In genomic region chr6:42726026-42726425, GRCh38 we compare ENCODE assay signal across 8 cellular contexts. TPM values are rescaled to one million over a fixed set of nuclear protein-coding genes. Genes with fewer than 3 reads are reported as not detected.
A peak's percentile ranks its signal among the peaks of the same experiment; 100 is the strongest.
DNase-seq lines count a peak whose midpoint lies in the region; ATAC-seq, FAIRE-seq and TF ChIP-seq lines count a peak whose summit lies in the region.

No MANE protein-coding gene starts in this region.

- no peaks in the 10 kb centered on the region for H3K36me3 ChIP-seq in ACC112 (ENCODE audit: insufficient read depth, low read length)
- H3K36me3 ChIP-seq in HCT116 (ENCODE audit: control insufficient read depth in 1 of 2, insufficient read depth in 2 of 2, low read length in 2 of 2), result no peaks in the 10 kb centered on the region
- no peaks in the 10 kb centered on the region for H3K36me3 ChIP-seq in GM12878 (ENCODE audit: control insufficient read depth in 2 of 2, insufficient read depth in 2 of 2, low read length in 1 of 2)
- no peaks in the 10 kb centered on the region for H3K36me3 ChIP-seq in MG63

- no peak for ATAC-seq in HCT116
- no peak; the same call in 2 of the 3 replicates for ATAC-seq in GM12878
- ATAC-seq in naive thymus-derived CD8-positive, alpha-beta T cell, result no peak

- H3K27me3 Mint-ChIP-seq in naive thymus-derived CD8-positive, alpha-beta T cell, result no peaks in the 10 kb centered on the region

- H4K20me1 ChIP-seq in HCT116 (ENCODE audit: insufficient read depth) (no peaks in the 10 kb centered on the region), GM12878 (ENCODE audit: control insufficient read depth, insufficient read depth) (no peaks in the 10 kb centered on the region)

- peak overlapping the region; percentile 23 for H3K27ac ChIP-seq in ACC112 (ENCODE audit: low read depth, low read length)
- no peak overlapping the region for H3K27ac ChIP-seq in HCT116 (ENCODE audit: low read depth, low read length)
- H3K27ac ChIP-seq in GM12878 (ENCODE audit: control insufficient read depth, insufficient read depth), result no peak overlapping the region; the same call in 1 of the 2 replicates

- SMC1A ChIA-PET in GM12878 (lab: Charles Lee; ENCODE audit: uncharacterized antibody, unreplicated experiment), result interaction anchor here (0.7 to 4.1 kb wide), 38 partner anchors 8 to 546 kb away, joined by 3 to 59 read pairs (median 4); partner anchors contain the start of genes RPL7L1 and TBCC

- H3K9ac ChIP-seq in HCT116 (ENCODE audit: low read length) (no peak overlapping the region), GM12878 (ENCODE audit: control insufficient read depth, insufficient read depth, low read length) (peak overlapping the region; percentile 48)

- peak overlapping the region; percentile 73 for H3K4me3 ChIP-seq in ACC112 (ENCODE audit: low read depth, low read length)
- no peak overlapping the region for H3K4me3 ChIP-seq in HCT116 (replicated peaks in 1 of 2; ENCODE audit: low read depth in 1 of 2, low read length in 2 of 2)
- H3K4me3 ChIP-seq in GM12878, result no peak overlapping the region
- H3K4me3 ChIP-seq in MG63, result no peak overlapping the region

- in situ Hi-C loops in GM12878 (cut with MboI), result loop anchor here (5.0 kb wide), 1 partner anchor 151 kb away; the partner anchor contains the start of gene RPL7L1

- intact Hi-C loops in HCT116 (cut with micrococcal nuclease) (loop anchor here (1.0 to 10.0 kb wide), 4 partner anchors 65 to 651 kb away; partner anchors contain the start of gene RPL7L1), GM12878 (cut with micrococcal nuclease; ENCODE audit: unreplicated experiment) (loop anchor here (1.0 to 2.0 kb wide), 3 partner anchors 65 to 173 kb away; no protein-coding TSS in a partner anchor)

- H3K4me2 ChIP-seq in HCT116 (ENCODE audit: low read length), result peak overlapping the region; percentile 40
- H3K4me2 ChIP-seq in GM12878 (ENCODE audit: control insufficient read depth, insufficient read depth), result peak overlapping the region; percentile 89

- TF ChIP-seq RAD21 in HCT116 (IDR thresholded peaks at IDR 0.05; ENCODE audit: low read depth) (no peak), GM12878 (IDR thresholded peaks at IDR 0.05; ENCODE audit: insufficient read depth, low read depth, low read length) (no peak)

- BruUV-seq in HCT116 (replicated peaks; lab: Mats Ljungman, UMichigan) (no TSS peak), GM12878 (replicated peaks; lab: Mats Ljungman, UMichigan) (no TSS peak)

- H3K9me3 ChIP-seq in HCT116 (ENCODE audit: control insufficient read depth in 1 of 2, insufficient read depth in 1 of 2, low read depth in 1 of 2, low read length in 2 of 2) (no peaks in the 10 kb centered on the region), GM12878 (replicated peaks; ENCODE audit: control insufficient read depth, insufficient read depth, low read length) (no peaks in the 10 kb centered on the region), MG63 (no peaks in the 10 kb centered on the region)

- no peaks in the 10 kb centered on the region for H3K9me3 Mint-ChIP-seq in naive thymus-derived CD8-positive, alpha-beta T cell

- H3K4me1 ChIP-seq in ACC112 (ENCODE audit: control insufficient read depth, insufficient read depth, low read length, unreplicated experiment), result peaks cover 14% of the 10 kb centered on the region
- peaks cover 4 to 11% of the 10 kb centered on the region in 2 experiments; a peak in 3 of 4 replicates for H3K4me1 ChIP-seq in HCT116 (ENCODE audit: control insufficient read depth in 1 of 2, insufficient read depth in 2 of 2, low read length in 2 of 2)
- H3K4me1 ChIP-seq in GM12878 (ENCODE audit: control insufficient read depth, insufficient read depth, low read length), result peaks cover 10% of the 10 kb centered on the region; the same call in 1 of the 2 replicates

- no peak for TF ChIP-seq EP300 in GM12878 (IDR thresholded peaks at IDR 0.05; ENCODE audit: borderline replicate concordance in 1 of 2, control insufficient read depth in 1 of 2, low read depth in 2 of 2, low read length in 2 of 2)

- FAIRE-seq in GM12878 (lab: Jason Lieb, UNC) (no peak), RCC 7860 (lab: Jason Lieb, UNC) (no peak)

- DNase-seq in HCT116 (ENCODE audit: low read depth, low spot score) (no peak), GM12878 (ENCODE audit: low read depth, low spot score) (no peak), RCC 7860 (ENCODE audit: low spot score) (no peak), MG63 (no peak)
- DNase-seq in naive thymus-derived CD8-positive, alpha-beta T cell, result no peak
- DNase-seq in activated CD8-positive, alpha-beta memory T cell treated with anti-CD3 and anti-CD28 coated beads, Interleukin-2, amount 50 U/mL, for 48 hours, result no peak
- DNase-seq in central memory CD4-positive, alpha-beta T cell, result no peak

- RAD21 ChIA-PET in HCT116 (lab: Charles Lee; ENCODE audit: low non-redundant PET in 1 of 2, low total read pairs in 2 of 2, uncharacterized antibody in 2 of 2, unreplicated experiment in 2 of 2) (interaction anchor here (0.9 to 1.6 kb wide), 4 partner anchors 20 to 64 kb away, joined by 3 to 4 read pairs (median 4); partner anchors contain the start of gene TBCC (in 1 of the 2)), GM12878 (lab: Charles Lee; ENCODE audit: unreplicated experiment) (interaction anchor here (0.7 to 2.5 kb wide), 22 partner anchors 13 to 288 kb away, joined by 3 to 46 read pairs (median 3); partner anchors contain the start of genes KLHDC3, MEA1 and TBCC)

- H3K9me2 ChIP-seq in HCT116 (ENCODE audit: insufficient read depth), result no peaks in the 10 kb centered on the region

- H3K36me3 Mint-ChIP-seq in naive thymus-derived CD8-positive, alpha-beta T cell, result no peaks in the 10 kb centered on the region

- CTCF ChIA-PET in HCT116 (lab: Charles Lee), result interaction anchor here (0.6 to 3.8 kb wide), 10 partner anchors 9 to 675 kb away, joined by 3 to 38 read pairs (median 3); partner anchors contain the start of genes TBCC and UBR2
- CTCF ChIA-PET in GM12878 (lab: Yijun Ruan, JAX), result interaction anchor here (0.6 to 3.9 kb wide), 46 partner anchors 8 to 751 kb away, joined by 3 to 99 read pairs (median 4); partner anchors contain the start of genes RPL7L1 and TBCC

- TF ChIP-seq CTCF in HCT116 (IDR thresholded peaks at IDR 0.05 in 2 of 3, conservative IDR thresholded peaks at IDR 0.05 in 1 of 3; ENCODE audit: borderline replicate concordance in 1 of 3, insufficient read depth in 1 of 3, low read depth in 2 of 3, low read length in 2 of 3), result no peak
- TF ChIP-seq CTCF in GM12878 (IDR thresholded peaks at IDR 0.05 in 2 of 3, conservative IDR thresholded peaks at IDR 0.05 in 1 of 3; ENCODE audit: control insufficient read depth in 2 of 3, extremely low read depth in 1 of 3, insufficient read depth in 1 of 3, low read depth in 3 of 3, low read length in 3 of 3), result no peak

- TF ChIP-seq POLR2A in HCT116 (IDR thresholded peaks at IDR 0.05; ENCODE audit: borderline replicate concordance, extremely low read depth, insufficient read depth, insufficient read length) (no peak), GM12878 (IDR thresholded peaks at IDR 0.05; ENCODE audit: low read depth, low read length) (no peak)

- H3K79me2 ChIP-seq in ACC112 (ENCODE audit: control insufficient read depth, insufficient read depth, low read length, unreplicated experiment) (no peaks in the 10 kb centered on the region), HCT116 (ENCODE audit: insufficient read depth, low read length) (no peaks in the 10 kb centered on the region), GM12878 (ENCODE audit: control insufficient read depth, insufficient read depth, low read length) (no peaks in the 10 kb centered on the region)

- H2AFZ ChIP-seq in ACC112 (ENCODE audit: low read length, unreplicated experiment), result peak overlapping the region; percentile 71
- peak overlapping the region; percentile 96 for H2AFZ ChIP-seq in HCT116 (ENCODE audit: low read depth, low read length, poor library complexity, severe bottlenecking)
- H2AFZ ChIP-seq in GM12878 (ENCODE audit: control insufficient read depth, low read depth, low read length), result peak overlapping the region; percentile 98

- H3K4me3 Mint-ChIP-seq in naive thymus-derived CD8-positive, alpha-beta T cell, result peak overlapping the region; percentile 75 to 98 (median 90)

- H3K4me1 Mint-ChIP-seq in naive thymus-derived CD8-positive, alpha-beta T cell, result peaks cover 11 to 25% (median 19%) of the 10 kb centered on the region in 4 donors

- POLR2A ChIA-PET in HCT116 (lab: Charles Lee) (interaction anchor here (0.6 to 1.3 kb wide), 2 partner anchors 154 to 496 kb away, joined by 3 read pairs; partner anchors contain the start of gene RPL7L1), GM12878 (lab: Charles Lee) (interaction anchor here (0.5 to 2.2 kb wide), 8 partner anchors 11 to 221 kb away, joined by 3 to 8 read pairs (median 3); partner anchors contain the start of gene TBCC)
- POLR2A ChIA-PET in naive thymus-derived CD8-positive, alpha-beta T cell (lab: Charles Lee), result interaction anchor here (0.6 to 10.6 kb wide), 20 partner anchors 8 to 446 kb away, joined by 3 to 209 read pairs (median 6); partner anchors contain the start of genes BICRAL, KLC4, MRPL2 and RPL7L1

- H3K27ac Mint-ChIP-seq in naive thymus-derived CD8-positive, alpha-beta T cell, result peak overlapping the region; percentile 93 to 99 (median 98)

- H3K27me3 ChIP-seq in ACC112 (ENCODE audit: insufficient read depth, low read length) (no peaks in the 10 kb centered on the region), HCT116 (ENCODE audit: insufficient read depth, low read length) (no peaks in the 10 kb centered on the region), GM12878 (replicated peaks in 1 of 2; ENCODE audit: control insufficient read depth in 2 of 2, insufficient read depth in 2 of 2, low read length in 1 of 2) (no peaks in the 10 kb centered on the region), MG63 (no peaks in the 10 kb centered on the region)

RNA-seq across cellular contexts. Expression of gene PRPH2, which starts 3.6 kb away (rescaled TPM):
- total RNA-seq in HCT116 (2021; ENCODE audit: unreplicated experiment) (not detected), GM12878 (2014; rRNA removed) (not detected in 2 replicates), GM12878 (2014; rRNA removed; fragmentation: Illumina TruSeq; extraction: Trizol) (not detected in 2 replicates), GM12878 (2021) (not detected in 2 replicates)
- polyA plus RNA-seq in HCT116 (2012), result not detected in 2 replicates
- not detected in 2 replicates for total RNA-seq in GM12878 (2013; cell fraction: nucleolus; rRNA removed)
- polyA plus RNA-seq in GM12878 (2011; ENCODE audit: low read depth), result not detected
- polyA plus RNA-seq in GM12878 (2011; rRNA removed) (not detected in 2 replicates), GM12878 (2014; fragmentation: Illumina TruSeq; extraction: Trizol) (not detected in 2 replicates), GM12878 (2014; fragmentation: Nextera tagmentation; extraction: Ambion mirVana) (under 1 TPM in 1 of 2 experiments, not detected in 1; 0.08 TPM), GM12878 (2014; rRNA removed) (not detected in 2 replicates), GM12878 (2016; fragmentation: Nextera tagmentation; extraction: Ambion mirVana) (not detected)
- polyA plus RNA-seq in GM12878 (2011; cell fraction: cytosol; rRNA removed), result not detected in 2 replicates
- polyA plus RNA-seq in GM12878 (2011; cell fraction: nucleus; rRNA removed), result not detected in 2 replicates
- not detected in 2 replicates for polyA plus RNA-seq in GM12878 (2012)
- polyA minus RNA-seq in GM12878 (2011; rRNA and poly(A)+ RNA removed), result not detected in 2 replicates
- polyA minus RNA-seq in GM12878 (2011; cell fraction: cytosol; rRNA and poly(A)+ RNA removed), result not detected in 2 replicates
- not detected in 2 replicates for polyA minus RNA-seq in GM12878 (2011; cell fraction: nucleus; rRNA and poly(A)+ RNA removed)
- under 1 TPM in 1 of 2 experiments, not detected in 1; 0.33 TPM for total RNA-seq in naive thymus-derived CD8-positive, alpha-beta T cell
- polyA plus RNA-seq in naive thymus-derived CD8-positive, alpha-beta T cell, result under 1 TPM in 1 of 3 donors, not detected in 2; 0.08 TPM
- not detected in 2 replicates for total RNA-seq in MG63 (2014; rRNA removed; shearing (Covaris generic); ENCODE audit: low replicate concordance)

RNA-seq across cellular contexts. Expression of gene TBCC, which starts 19.9 kb away (rescaled TPM):
- total RNA-seq in HCT116 (2021; ENCODE audit: unreplicated experiment), result 17.1 TPM
- polyA plus RNA-seq in HCT116 (2012), result 15.7 and 17.7 TPM in 2 replicates
- total RNA-seq in GM12878 (2013; cell fraction: nucleolus; rRNA removed), result 17.2 and 18.1 TPM in 2 replicates
- total RNA-seq in GM12878 (2014; rRNA removed), result 35.4 and 39.0 TPM in 2 replicates
- total RNA-seq in GM12878 (2014; rRNA removed; fragmentation: Illumina TruSeq; extraction: Trizol), result 18.5 and 19.3 TPM in 2 replicates
- 18.5 and 21.3 TPM in 2 replicates for total RNA-seq in GM12878 (2021)
- 10.6 TPM for polyA plus RNA-seq in GM12878 (2011; ENCODE audit: low read depth)
- 10.1 and 16.7 TPM in 2 replicates for polyA plus RNA-seq in GM12878 (2011; rRNA removed)
- 19.5 and 20.4 TPM in 2 replicates for polyA plus RNA-seq in GM12878 (2011; cell fraction: cytosol; rRNA removed)
- 23.6 and 26.5 TPM in 2 replicates for polyA plus RNA-seq in GM12878 (2011; cell fraction: nucleus; rRNA removed)
- 15.5 and 19.3 TPM in 2 replicates for polyA plus RNA-seq in GM12878 (2012)
- 9.1 and 14.2 TPM in 2 replicates for polyA plus RNA-seq in GM12878 (2014; fragmentation: Illumina TruSeq; extraction: Trizol)
- polyA plus RNA-seq in GM12878 (2014; fragmentation: Nextera tagmentation; extraction: Ambion mirVana), result 1 to 10 TPM; 2.5 to 6.3 TPM
- 22.7 and 26.0 TPM in 2 replicates for polyA plus RNA-seq in GM12878 (2014; rRNA removed)
- polyA plus RNA-seq in GM12878 (2016; fragmentation: Nextera tagmentation; extraction: Ambion mirVana), result 10 to 100 TPM; 40.1 to 41.9 TPM
- 7.2 and 7.9 TPM in 2 replicates for polyA minus RNA-seq in GM12878 (2011; rRNA and poly(A)+ RNA removed)
- 4.7 and 6.0 TPM in 2 replicates for polyA minus RNA-seq in GM12878 (2011; cell fraction: cytosol; rRNA and poly(A)+ RNA removed)
- 11.1 and 13.3 TPM in 2 replicates for polyA minus RNA-seq in GM12878 (2011; cell fraction: nucleus; rRNA and poly(A)+ RNA removed)
- 10 to 100 TPM; 76.0 to 77.0 TPM for total RNA-seq in naive thymus-derived CD8-positive, alpha-beta T cell
- polyA plus RNA-seq in naive thymus-derived CD8-positive, alpha-beta T cell, result 100 to 1,000 TPM; 112 to 126 (median 125) TPM
- total RNA-seq in MG63 (2014; rRNA removed; shearing (Covaris generic); ENCODE audit: low replicate concordance), result 29.2 and 37.5 TPM in 2 replicates

RNA-seq across cellular contexts. Expression of gene BICRAL, which starts 55.8 kb away (rescaled TPM):
- total RNA-seq in HCT116 (2021; ENCODE audit: unreplicated experiment) (14.9 TPM), GM12878 (2014; rRNA removed) (8.8 and 8.9 TPM in 2 replicates), GM12878 (2014; rRNA removed; fragmentation: Illumina TruSeq; extraction: Trizol) (8.0 and 8.2 TPM in 2 replicates), GM12878 (2021) (12.3 and 13.6 TPM in 2 replicates)
- polyA plus RNA-seq in HCT116 (2012), result 5.3 and 6.9 TPM in 2 replicates
- 24.4 and 25.3 TPM in 2 replicates for total RNA-seq in GM12878 (2013; cell fraction: nucleolus; rRNA removed)
- polyA plus RNA-seq in GM12878 (2011; ENCODE audit: low read depth), result 7.3 TPM
- polyA plus RNA-seq in GM12878 (2011; rRNA removed) (16.6 and 18.2 TPM in 2 replicates), GM12878 (2014; fragmentation: Illumina TruSeq; extraction: Trizol) (13.9 and 16.7 TPM in 2 replicates), GM12878 (2014; fragmentation: Nextera tagmentation; extraction: Ambion mirVana) (1 to 10 TPM; 1.9 to 2.0 TPM), GM12878 (2014; rRNA removed) (8.8 and 10.5 TPM in 2 replicates), GM12878 (2016; fragmentation: Nextera tagmentation; extraction: Ambion mirVana) (1 to 10 TPM; 3.1 to 3.8 TPM)
- 14.6 and 15.8 TPM in 2 replicates for polyA plus RNA-seq in GM12878 (2011; cell fraction: cytosol; rRNA removed)
- polyA plus RNA-seq in GM12878 (2011; cell fraction: nucleus; rRNA removed), result 9.1 and 11.5 TPM in 2 replicates
- 8.6 and 9.4 TPM in 2 replicates for polyA plus RNA-seq in GM12878 (2012)
- 41.2 and 42.2 TPM in 2 replicates for polyA minus RNA-seq in GM12878 (2011; rRNA and poly(A)+ RNA removed)
- 11.4 and 11.6 TPM in 2 replicates for polyA minus RNA-seq in GM12878 (2011; cell fraction: cytosol; rRNA and poly(A)+ RNA removed)
- 7.1 and 9.9 TPM in 2 replicates for polyA minus RNA-seq in GM12878 (2011; cell fraction: nucleus; rRNA and poly(A)+ RNA removed)
- 10 to 100 TPM; 38.6 to 39.9 TPM for total RNA-seq in naive thymus-derived CD8-positive, alpha-beta T cell
- polyA plus RNA-seq in naive thymus-derived CD8-positive, alpha-beta T cell, result 1 to 10 TPM; 3.6 to 6.3 (median 4.2) TPM
- total RNA-seq in MG63 (2014; rRNA removed; shearing (Covaris generic); ENCODE audit: low replicate concordance), result 0.40 and 2.3 TPM in 2 replicates
